4 cellular contexts compared by ENCODE assay signal in genomic region chr12:113354192-113354591, GRCh38. TPM values are rescaled to one million over a fixed set of nuclear protein-coding genes. Genes with fewer than 3 reads are reported as not detected.
"Had no signal": no experiment of that assay in that cellular context is flagged by ENCODE, and none has a peak within 500 bp of the region (broad histone marks: within the 10 kb centered on the region; RNA-seq: fewer than 3 reads in every experiment).

No MANE protein-coding gene starts in this region.

RNA-seq across cellular contexts. Expression of gene SDS, which starts 49.5 kb away (rescaled TPM):
- total RNA-seq: HepG2, HT-29, IMR-90 had no signal
- polyA plus RNA-seq: HepG2, IgD-negative memory B cell, IMR-90 had no signal
